Comparison of ENCODE assay signal across 23 cellular contexts in the genomic region with DNA sequence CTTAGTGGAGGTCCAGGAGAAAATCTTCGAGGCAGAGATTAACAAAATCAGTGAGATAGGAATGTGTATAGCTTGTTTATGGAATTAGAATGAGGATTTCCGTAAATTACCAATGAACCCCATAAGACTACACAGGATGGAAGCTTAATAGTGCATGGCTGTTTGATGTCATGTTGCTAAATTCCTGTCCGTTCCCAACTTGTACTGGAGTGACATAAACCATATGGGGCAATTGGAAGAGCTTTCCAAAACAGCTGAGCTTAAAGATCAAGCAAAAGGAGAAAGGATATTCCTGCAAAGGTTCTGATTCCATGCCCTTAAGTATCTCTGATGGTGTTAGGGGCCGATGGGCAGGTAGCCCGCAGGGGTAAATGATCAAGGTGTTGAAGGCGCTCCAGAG.
"Had no signal": no experiment of that assay in that cellular context is flagged by ENCODE, and none has a peak within 500 bp of the region (broad histone marks: within the 10 kb centered on the region; RNA-seq: fewer than 3 reads in every experiment).

No MANE protein-coding gene starts in this region.

- H3K9me3 ChIP-seq: Peyer's patch, SJSA1 had no signal

- H3K27ac ChIP-seq: Peyer's patch, SJSA1 had no signal

- DNase-seq: activated CD4-positive, alpha-beta T cell treated with anti-CD3 and anti-CD28 coated beads for 48 hours; activated CD4-positive, alpha-beta T cell treated with anti-CD3 and anti-CD28 coated beads, Interleukin-2, amount 50 U/mL, for 4 hours; activated CD8-positive, alpha-beta memory T cell treated with anti-CD3 and anti-CD28 coated beads, Interleukin-2, amount 50 U/mL, for 48 hours; activated CD8-positive, alpha-beta T cell treated with anti-CD3 and anti-CD28 coated beads, Interleukin-2, amount 10 ng/mL, durations not matched to agents 7 days and 5 days; activated effector memory CD4-positive, alpha-beta T cell treated with anti-CD3 and anti-CD28 coated beads, Interleukin-2, amount 50 U/mL, for 16 hours; activated naive CD4-positive, alpha-beta T cell treated with Interleukin-2 at 50 U/mL for 16 hours; activated naive CD8-positive, alpha-beta T cell treated with anti-CD3 and anti-CD28 coated beads for 36 hours; activated T-cell treated with anti-CD3 and anti-CD28 coated beads, Interleukin-2, amount 50 U/mL, for 1 hour; caudate nucleus; Kasumi-1; KBM-7; NCI-H1048; NCI-H146; NCI-H187 treated with DMSO at 0.1 percent for 48 hours; NCI-H2081 treated with DMSO at 0.1 percent for 48 hours; NCI-H446; NCI-H524; Peyer's patch; SHP77; SW 1271 had no signal

- ATAC-seq: activated CD4-positive, CD25-positive, alpha-beta regulatory T cell treated with anti-CD3 and anti-CD28 coated beads, Interleukin-2, amount 50 U/mL, for 24 hours; activated CD8-positive, alpha-beta T cell treated with anti-CD3 and anti-CD28 coated beads, Interleukin-2, amount 10 ng/mL, durations not matched to agents 7 days and 5 days; SK-N-SH treated with all-trans-retinoic acid at 6 μM for 48 hours had no signal

- H3K4me3 ChIP-seq: Peyer's patch, SJSA1 had no signal

- H3K4me1 ChIP-seq: Peyer's patch, SJSA1 had no signal

- H3K27me3 ChIP-seq: Peyer's patch, SJSA1 had no signal
